Comparison of ENCODE assay signal across 8 cellular contexts in the genomic region with DNA sequence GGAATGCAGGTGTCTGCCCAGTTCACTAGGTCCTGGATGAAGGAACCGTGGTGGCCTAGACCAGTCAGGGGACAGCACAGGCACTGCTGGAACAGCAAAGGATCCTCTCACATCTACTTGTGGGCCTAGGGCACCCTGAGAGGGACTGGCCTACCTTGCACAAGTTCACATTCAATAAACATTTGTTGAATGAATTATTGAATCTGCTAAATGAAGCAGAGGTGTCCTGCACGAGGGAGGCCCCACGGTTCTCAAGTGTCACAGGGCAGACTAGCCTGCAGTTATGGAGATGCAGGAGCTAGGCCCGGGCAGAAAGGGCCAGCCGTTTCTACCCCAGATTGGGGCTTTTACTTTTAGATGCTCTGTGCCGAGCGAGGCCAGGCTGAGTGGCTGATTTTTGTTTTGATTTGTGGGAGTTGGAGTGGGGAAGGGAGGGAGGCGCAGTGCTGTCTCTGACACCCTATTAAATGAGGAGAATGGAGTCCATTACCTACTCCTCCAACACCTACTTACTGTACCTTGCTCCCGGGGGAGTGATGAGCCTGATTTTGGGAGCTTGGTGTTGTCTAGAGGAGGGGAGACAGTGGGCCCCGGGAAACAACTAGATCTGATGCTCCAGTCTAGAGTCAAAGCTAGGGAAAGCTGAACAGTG. TPM values are rescaled to one million over a fixed set of nuclear protein-coding genes. Genes with fewer than 3 reads are reported as not detected.
A peak's percentile ranks its signal among the peaks of the same experiment; 100 is the strongest.
DNase-seq lines count a peak whose midpoint lies in the region; ATAC-seq and TF ChIP-seq lines count a peak whose summit lies in the region.

No MANE protein-coding gene starts in this region.

- no peaks in the 10 kb centered on the region for H3K36me3 Mint-ChIP-seq in CD14-positive monocyte
- H3K36me3 Mint-ChIP-seq in nephron (ENCODE audit: low read depth) = no peaks in the 10 kb centered on the region

- no peak for TF ChIP-seq CTCF in CD14-positive monocyte (IDR thresholded peaks at IDR 0.05)
- no peak for TF ChIP-seq CTCF in mammary epithelial cell (conservative IDR thresholded peaks at IDR 0.05 in 1 of 2, IDR thresholded peaks at IDR 0.05 in 1 of 2; ENCODE audit: extremely low read depth in 1 of 2, insufficient read depth in 1 of 2, low read depth in 1 of 2, low read length in 2 of 2)
- TF ChIP-seq CTCF in nephron (IDR thresholded peaks at IDR 0.05; ENCODE audit: unreplicated experiment in 3 of 3) = no peak

- dilution Hi-C loops in mammary epithelial cell (cut with HindIII; ENCODE audit: low sequenced_read_pairs) = no loop called here

- peak overlapping the region; percentile 16 for H3K9ac ChIP-seq in mammary epithelial cell (ENCODE audit: insufficient read depth, low read length)

- H3K79me2 ChIP-seq in mammary epithelial cell (ENCODE audit: insufficient read depth, low read length) = no peaks in the 10 kb centered on the region

- DNase-seq in CD14-positive monocyte (ENCODE audit: low spot score) (no peak), HT-29 (ENCODE audit: low spot score) (peak; percentile 55), mammary epithelial cell (no peak), A172 (ENCODE audit: low spot score) (no peak), NAMALWA (ENCODE audit: low spot score) (no peak)

- H3K27ac ChIP-seq in mammary epithelial cell (ENCODE audit: insufficient read depth, low read depth, low read length) = peak overlapping the region; percentile 13

- no peak overlapping the region for H3K4me3 ChIP-seq in mammary epithelial cell (replicated peaks in 1 of 3; ENCODE audit: insufficient read depth in 1 of 3, low read depth in 2 of 3, low read length in 3 of 3)

- H3K27ac Mint-ChIP-seq in CD14-positive monocyte (peak overlapping the region; percentile 95 to 100 (median 98)), nephron (peak overlapping the region; percentile 91 to 99 (median 96))

- H3K9me3 ChIP-seq in mammary epithelial cell (replicated peaks; ENCODE audit: insufficient read depth, low read length) = no peaks in the 10 kb centered on the region

- H4K20me1 ChIP-seq in mammary epithelial cell (ENCODE audit: insufficient read depth, low read length) = no peaks in the 10 kb centered on the region

- H3K9me3 Mint-ChIP-seq in CD14-positive monocyte = no peaks in the 10 kb centered on the region
- H3K9me3 Mint-ChIP-seq in nephron = no peaks in the 10 kb centered on the region

- intact Hi-C loops in CD14-positive monocyte (cut with micrococcal nuclease) (loop anchor here (5.0 kb wide), 2 partner anchors 60 to 100 kb away; a partner anchor contains a TSS), mammary epithelial cell (cut with micrococcal nuclease) (no loop called here)

- in situ Hi-C loops in mammary epithelial cell (cut with MboI; ENCODE audit: low sequenced_read_pairs in 2 of 2) = no loop called here

- H3K4me1 Mint-ChIP-seq in CD14-positive monocyte = peaks cover 53% of the 10 kb centered on the region
- H3K4me1 Mint-ChIP-seq in nephron = peaks cover 42% of the 10 kb centered on the region

- peak overlapping the region; percentile 74 for H2AFZ ChIP-seq in mammary epithelial cell (ENCODE audit: low read depth, low read length)

- CTCF ChIA-PET in mammary epithelial cell (lab: Charles Lee; ENCODE audit: low non-redundant PET) = interaction anchor here (0.6 kb wide), 1 partner anchor 453 kb away, joined by 4 read pairs; no protein-coding TSS in a partner anchor

- no TSS peak for BruUV-seq in mammary epithelial cell (replicated peaks; lab: Mats Ljungman, UMichigan)

- H3K27me3 Mint-ChIP-seq in CD14-positive monocyte (ENCODE audit: low read depth in 3 of 3) (peaks cover 0 to 6% (median 2%) of the 10 kb centered on the region in 3 donors), nephron (ENCODE audit: low read depth) (peaks cover 7% of the 10 kb centered on the region)

- peaks cover 34% of the 10 kb centered on the region for H3K4me1 ChIP-seq in mammary epithelial cell (ENCODE audit: insufficient read depth, low read length)

- ATAC-seq in GM18519 (IDR thresholded peaks at IDR 0.05; ENCODE audit: low FRiP score, unreplicated experiment) (no peak), HG03565 (IDR thresholded peaks at IDR 0.05; ENCODE audit: unreplicated experiment) (no peak)

- H3K4me3 Mint-ChIP-seq in CD14-positive monocyte (peak overlapping the region; percentile 62 to 64), nephron (peak overlapping the region; percentile 83 to 85 (median 85))

- WGBS in mammary epithelial cell (ENCODE audit: low coverage, missing lambda C conversion rate) = 68% methylated on average over 9 of the region's 10 CpGs

- no peaks in the 10 kb centered on the region for H3K36me3 ChIP-seq in mammary epithelial cell (ENCODE audit: insufficient read depth, low read length)

- peak overlapping the region; percentile 79 for H3K4me2 ChIP-seq in mammary epithelial cell (ENCODE audit: insufficient read depth, low read depth, low read length)

- no peaks in the 10 kb centered on the region for H3K27me3 ChIP-seq in mammary epithelial cell (ENCODE audit: insufficient read depth, low read length)

RNA-seq across cellular contexts. Expression of a gene that starts 18.4 kb away (rescaled TPM):
- not detected for polyA plus RNA-seq in CD14-positive monocyte
- total RNA-seq in HT-29 (2014; rRNA removed; shearing (Covaris generic)) = 0.08 and 0.21 TPM in 2 replicates
- total RNA-seq in mammary epithelial cell = under 1 TPM in 1 of 2 donors, not detected in 1; 0.78 TPM
- polyA plus RNA-seq in mammary epithelial cell = 0.06 TPM
- polyA minus RNA-seq in mammary epithelial cell = not detected
- 0.22 and 1.0 TPM in 2 replicates for total RNA-seq in A172 (2014; rRNA removed; shearing (Covaris generic))

RNA-seq across cellular contexts. Expression of a gene that starts 26.8 kb away (rescaled TPM):
- 100 to 1,000 TPM; 631 to 847 TPM for polyA plus RNA-seq in CD14-positive monocyte
- 460 and 472 TPM in 2 replicates for total RNA-seq in HT-29 (2014; rRNA removed; shearing (Covaris generic))
- 100 to 1,000 TPM; 140 to 186 TPM for total RNA-seq in mammary epithelial cell
- 342 TPM for polyA plus RNA-seq in mammary epithelial cell
- polyA minus RNA-seq in mammary epithelial cell = 129 TPM
- 659 and 712 TPM in 2 replicates for total RNA-seq in A172 (2014; rRNA removed; shearing (Covaris generic))
